14 cellular contexts compared by ENCODE assay signal in genomic region chr7:100472121-100472851, GRCh38. TPM values are rescaled to one million over a fixed set of nuclear protein-coding genes. Genes with fewer than 3 reads are reported as not detected.
DNase-seq lines count a peak whose midpoint lies in the region; ATAC-seq and TF ChIP-seq lines count a peak whose summit lies in the region.
"Had no signal": no experiment of that assay in that cellular context is flagged by ENCODE, and none has a peak within 500 bp of the region (broad histone marks: within the 10 kb centered on the region; RNA-seq: fewer than 3 reads in every experiment).

No MANE protein-coding gene starts in this region.

- WGBS in heart right ventricle, 2 donors: 32 to 42% methylated on average over 16 of the region's 16 CpGs

- H3K27ac ChIP-seq in heart right ventricle (peak overlapping the region in 9 of 10 donors; percentile 63 to 100 (median 82)), coronary artery (peak overlapping the region; percentile 57 to 84), vagina (peak overlapping the region; percentile 54), substantia nigra (ENCODE audit: low read depth, low read length, poor library complexity, severe bottlenecking) (no peak overlapping the region)
- H3K27ac ChIP-seq: C4-2B had no signal

- TF ChIP-seq CTCF in heart right ventricle (IDR thresholded peaks at IDR 0.05) (no peak), coronary artery (IDR thresholded peaks at IDR 0.05) (no peak), vagina (IDR thresholded peaks at IDR 0.05) (no peak)

- intact Hi-C loops in heart right ventricle (cut with DNase I) (loop anchor here in 4 of 10 donors (5.0 to 10.0 kb wide), 5 partner anchors 203 to 393 kb away; partner anchors contain the start of genes GIGYF1 (in 1 of the 4), GNB2 (in 1 of the 4), SLC12A9 (in 1 of the 4) and TRIP6 (in 1 of the 4)), cardiac septum (cut with DNase I) (no loop called here), vagina (cut with DNase I) (loop anchor here (5.0 to 10.0 kb wide), 2 partner anchors 85 to 203 kb away; partner anchors contain the start of gene GNB2)

- H3K9me3 ChIP-seq in heart right ventricle (no peaks in the 10 kb centered on the region), mucosa of stomach (ENCODE audit: control insufficient read depth, low read length) (no peaks in the 10 kb centered on the region), vagina (no peaks in the 10 kb centered on the region)

- DNase-seq in heart right ventricle (no peak), cardiac septum (ENCODE audit: low spot score) (no peak), coronary artery (ENCODE audit: low spot score) (no peak), vagina (ENCODE audit: extremely low spot score in 2 of 2) (no peak), ecto neural progenitor cell (ENCODE audit: low spot score) (no peak), middle frontal gyrus (ENCODE audit: extremely low spot score, low spot score) (no peak), substantia nigra (lab: John Stamatoyannopoulos, UW) (no peak)
- DNase-seq: activated CD4-positive, alpha-beta T cell treated with anti-CD3 and anti-CD28 coated beads for 48 hours; GF-D8; NCI-H1417 treated with DMSO at 0.1 percent for 48 hours; occipital lobe; stimulated activated CD4-positive, alpha-beta T cell treated with anti-CD3 and anti-CD28 coated beads, Interleukin-2, amount 100 ng/mL, for 48 hours had no signal

- peaks cover 0 to 93% (median 6%) of the 10 kb centered on the region in 9 donors for H3K36me3 ChIP-seq in heart right ventricle
- H3K36me3 ChIP-seq in mucosa of stomach (ENCODE audit: control insufficient read depth, insufficient read depth, low read length): peaks cover 14% of the 10 kb centered on the region
- H3K36me3 ChIP-seq in vagina: peaks cover 0 to 20% of the 10 kb centered on the region in 2 donors

- no peak for TF ChIP-seq POLR2A in vagina (IDR thresholded peaks at IDR 0.05)

- H3K27me3 ChIP-seq in heart right ventricle: no peaks in the 10 kb centered on the region
- H3K27me3 ChIP-seq in mucosa of stomach (ENCODE audit: control insufficient read depth, insufficient read depth, low read length): no peaks in the 10 kb centered on the region
- H3K27me3 ChIP-seq in vagina: no peaks in the 10 kb centered on the region

- peak overlapping the region; percentile 31 for H3K9ac ChIP-seq in mucosa of stomach (ENCODE audit: low read length)

- H3K4me1 ChIP-seq in heart right ventricle (peaks cover 14 to 94% (median 70%) of the 10 kb centered on the region in 9 donors), mucosa of stomach (ENCODE audit: control insufficient read depth, insufficient read depth, low read length) (peaks cover 38% of the 10 kb centered on the region), vagina (peaks cover 73% of the 10 kb centered on the region)

- H3K4me3 ChIP-seq in heart right ventricle (peak overlapping the region in 4 of 10 donors; percentile 5 to 21 (median 9)), coronary artery (peak overlapping the region; percentile 41), mucosa of stomach (ENCODE audit: low read length) (no peak overlapping the region), vagina (no peak overlapping the region)

- ATAC-seq in heart right ventricle: peak in 1 of 8 donors; percentile 0

RNA-seq across cellular contexts. Expression of gene TSC22D4, which starts 6.7 kb away (rescaled TPM):
- total RNA-seq in heart right ventricle (10 to 100 TPM; 36.0 to 72.3 (median 46.7) TPM), cardiac septum (35.0 TPM), vagina (34.6 TPM)
- polyA plus RNA-seq in heart right ventricle: 10 to 100 TPM; 46.0 to 53.7 TPM

RNA-seq across cellular contexts. Expression of gene SPACDR, which starts 8.2 kb away (rescaled TPM):
- 1 to 10 TPM in 2 of 10 donors, under 1 TPM in 4, not detected in 4; 0.28 to 1.1 (median 0.54) TPM for total RNA-seq in heart right ventricle
- 1 to 10 TPM in 1 of 2 donors, under 1 TPM in 1; 0.93 to 1.3 TPM for polyA plus RNA-seq in heart right ventricle
- 1.1 TPM for total RNA-seq in cardiac septum
- total RNA-seq in vagina: not detected
- total RNA-seq: occipital lobe had no signal

RNA-seq across cellular contexts. Expression of gene NYAP1, which starts 11.4 kb away (rescaled TPM):
- total RNA-seq in heart right ventricle: under 1 TPM; 0.10 to 0.86 (median 0.30) TPM
- under 1 TPM; 0.30 to 0.59 TPM for polyA plus RNA-seq in heart right ventricle
- total RNA-seq in cardiac septum: 0.22 TPM
- total RNA-seq in vagina: 3.9 TPM

RNA-seq across cellular contexts. Expression of gene PPP1R35, which starts 36.0 kb away (rescaled TPM):
- total RNA-seq in heart right ventricle: 10 to 100 TPM in 7 of 10 donors, 1 to 10 TPM in 3; 7.5 to 18.2 (median 11.3) TPM
- 10 to 100 TPM; 30.3 to 60.4 TPM for polyA plus RNA-seq in heart right ventricle
- 15.7 TPM for total RNA-seq in cardiac septum
- 24.6 TPM for total RNA-seq in vagina

RNA-seq across cellular contexts. Expression of gene MEPCE, which starts 42.7 kb away (rescaled TPM):
- total RNA-seq in heart right ventricle (10 to 100 TPM; 17.2 to 27.7 (median 23.0) TPM), cardiac septum (19.7 TPM), vagina (38.3 TPM)
- 10 to 100 TPM; 15.1 to 18.7 TPM for polyA plus RNA-seq in heart right ventricle
